1 cellular context compared by ENCODE assay signal in genomic region chrX:40931921-40932320, GRCh38.
TF ChIP-seq lines count a peak whose summit lies in the region.

No MANE protein-coding gene starts in this region.

TF ChIP-seq in H1, 55 proteins besides CTCF, POLR2A, EP300 and RAD21 (continued from another document):
- TF ChIP-seq HDAC2 (IDR thresholded peaks at IDR 0.05; ENCODE audit: borderline replicate concordance in 1 of 2, low read depth in 2 of 2, low read length in 2 of 2): no peak
- TF ChIP-seq, protein P1, sequence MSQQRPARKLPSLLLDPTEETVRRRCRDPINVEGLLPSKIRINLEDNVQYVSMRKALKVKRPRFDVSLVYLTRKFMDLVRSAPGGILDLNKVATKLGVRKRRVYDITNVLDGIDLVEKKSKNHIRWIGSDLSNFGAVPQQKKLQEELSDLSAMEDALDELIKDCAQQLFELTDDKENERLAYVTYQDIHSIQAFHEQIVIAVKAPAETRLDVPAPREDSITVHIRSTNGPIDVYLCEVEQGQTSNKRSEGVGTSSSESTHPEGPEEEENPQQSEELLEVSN (IDR thresholded peaks at IDR 0.05): no peak
- TF ChIP-seq KDM5A (IDR thresholded peaks at IDR 0.05; ENCODE audit: low read length): no peak
- TF ChIP-seq TBP (IDR thresholded peaks at IDR 0.05; ENCODE audit: low read depth, low read length): no peak
- TF ChIP-seq SIX5 (IDR thresholded peaks at IDR 0.05; ENCODE audit: low read depth, low read length): no peak
